8 cellular contexts compared by ENCODE assay signal in genomic region chr7:66654275-66655112, GRCh38. TPM values are rescaled to one million over a fixed set of nuclear protein-coding genes. Genes with fewer than 3 reads are reported as not detected.
DNase-seq lines count a peak whose midpoint lies in the region; ATAC-seq and TF ChIP-seq lines count a peak whose summit lies in the region.

No MANE protein-coding gene starts in this region.

- H3K36me3 ChIP-seq in uterus = no peaks in the 10 kb centered on the region

- H3K27me3 Mint-ChIP-seq in T-helper 17 cell = no peaks in the 10 kb centered on the region

- WGBS in right cardiac atrium = under 1% methylated on average over 92 of the region's 92 CpGs

- H3K4me3 ChIP-seq in right cardiac atrium (ENCODE audit: low read length) (peak overlapping the region; percentile 62), uterus (peak overlapping the region; percentile 67 to 85)

- H3K4me3 Mint-ChIP-seq in T-helper 17 cell = peak overlapping the region; percentile 97

- peak; percentile 92 for DNase-seq in NCI-H1694 treated with DMSO at 0.1 percent for 48 hours (lab: John Stamatoyannopoulos, UW)
- peak; percentile 95 to 97 (median 96) for DNase-seq in T-helper 17 cell
- DNase-seq in anterior cingulate cortex (lab: John Stamatoyannopoulos, UW) = peak; percentile 79 to 99 (median 97)
- DNase-seq in right cardiac atrium = peak; percentile 99
- DNase-seq in pulmonary artery endothelial cell (ENCODE audit: low read depth, low spot score) = peak; percentile 88
- peak; percentile 98 for DNase-seq in uterus

- ATAC-seq in GM18499 (IDR thresholded peaks at IDR 0.05; ENCODE audit: insufficient read depth, unreplicated experiment) (peak; percentile 74), HG02938 (IDR thresholded peaks at IDR 0.05; ENCODE audit: unreplicated experiment) (peak; percentile 94), T-helper 17 cell (peak; percentile 94), right cardiac atrium (peak; percentile 98)

- peak overlapping the region; percentile 97 for H3K27ac Mint-ChIP-seq in T-helper 17 cell

- no peaks in the 10 kb centered on the region for H3K36me3 Mint-ChIP-seq in T-helper 17 cell (ENCODE audit: low read depth)

- H3K27me3 ChIP-seq in right cardiac atrium (ENCODE audit: control insufficient read depth, insufficient read depth) = no peaks in the 10 kb centered on the region
- no peaks in the 10 kb centered on the region for H3K27me3 ChIP-seq in uterus

- TF ChIP-seq CTCF in uterus (IDR thresholded peaks at IDR 0.05) = peak in 1 of 4 experiments; percentile 27

- TF ChIP-seq POLR2A in uterus (IDR thresholded peaks at IDR 0.05) = peak; percentile 98 to 99

- no peaks in the 10 kb centered on the region for H3K4me1 ChIP-seq in right cardiac atrium (ENCODE audit: control insufficient read depth, insufficient read depth, low read length)
- peaks cover 0 to 15% of the 10 kb centered on the region in 2 donors for H3K4me1 ChIP-seq in uterus

- H3K27ac ChIP-seq in right cardiac atrium (ENCODE audit: low read length) (peak overlapping the region; percentile 84), uterus (peak overlapping the region; percentile 97 to 98)

- intact Hi-C loops in right cardiac atrium (cut with DNase I) (no loop called here), uterus (cut with DNase I; ENCODE audit: low total_unique reads) (no loop called here)

- H3K4me1 Mint-ChIP-seq in T-helper 17 cell = peaks cover 11% of the 10 kb centered on the region

- no peaks in the 10 kb centered on the region for H3K9me3 ChIP-seq in T-helper 17 cell (ENCODE audit: control insufficient read depth, low read length, poor library complexity, severe bottlenecking)
- no peaks in the 10 kb centered on the region for H3K9me3 ChIP-seq in right cardiac atrium (ENCODE audit: control insufficient read depth, low read length)
- H3K9me3 ChIP-seq in uterus = no peaks in the 10 kb centered on the region

RNA-seq across cellular contexts. Expression of gene KCTD7, which starts 25.8 kb away (rescaled TPM):
- total RNA-seq in T-helper 17 cell = 10 to 100 TPM; 27.0 to 32.2 TPM
- total RNA-seq in right cardiac atrium = 10 to 100 TPM in 2 of 4 donors, 1 to 10 TPM in 2; 5.9 to 13.2 (median 10.2) TPM
- 8.5 TPM for polyA plus RNA-seq in right cardiac atrium
- total RNA-seq in pulmonary artery endothelial cell = 4.6 and 5.8 TPM in 2 replicates
- total RNA-seq in uterus = 10 to 100 TPM in 3 of 4 donors, 1 to 10 TPM in 1; 8.7 to 23.5 (median 17.8) TPM

Comparison
In these comparisons a context has a peak if more than half of its experiments do, and no peak if none do; other contexts are left out.
1. Peak in every context shown above with its lines: DNase-seq, ATAC-seq, H3K4me3 ChIP-seq and H3K27ac ChIP-seq.